16 cellular contexts compared by ENCODE assay signal in the genomic region with DNA sequence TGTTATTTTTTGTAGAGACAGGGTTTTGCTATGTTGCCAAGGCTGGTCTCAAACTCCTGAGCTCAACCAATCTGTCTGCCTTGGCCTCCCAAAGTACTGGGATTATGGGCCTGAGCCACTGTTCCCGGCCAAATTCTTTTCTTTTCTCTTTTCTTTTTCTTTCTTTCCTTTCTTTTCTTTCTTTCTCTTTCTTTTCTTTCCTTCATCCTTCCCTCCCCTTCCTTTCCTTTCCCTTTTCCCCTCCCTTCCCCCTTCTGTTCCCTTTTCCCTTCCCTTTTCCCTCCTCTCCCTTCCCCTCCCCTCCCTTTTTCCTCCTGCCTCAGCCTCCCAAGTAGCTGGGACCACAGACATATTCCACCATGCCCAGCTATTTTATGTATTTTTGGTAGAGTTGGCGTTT. TPM values are rescaled to one million over a fixed set of nuclear protein-coding genes. Genes with fewer than 3 reads are reported as not detected.
"Had no signal": no experiment of that assay in that cellular context is flagged by ENCODE, and none has a peak within 500 bp of the region (broad histone marks: within the 10 kb centered on the region; RNA-seq: fewer than 3 reads in every experiment).

No MANE protein-coding gene starts in this region.

- H3K9me3 Mint-ChIP-seq: stimulated activated naive CD8-positive, alpha-beta T cell treated with anti-CD3 and anti-CD28 coated beads, Interleukin-15, Interleukin-2, amounts not matched to agents 100 ng/mL and 50 ng/mL, for 24 hours had no signal

- H2AFZ ChIP-seq: neural progenitor cell had no signal

- H3K27ac Mint-ChIP-seq: neural progenitor cell had no signal

- DNase-seq: activated CD4-positive, CD25-positive, alpha-beta regulatory T cell; dermis blood vessel endothelial cell; glutamatergic neuron; immature natural killer cell; left cardiac atrium; mammary epithelial cell; ovary; SK-N-SH; stimulated activated CD4-positive, alpha-beta T cell treated with anti-CD3 and anti-CD28 coated beads, Interleukin-4, amount 100 ng/mL, for 1 hour; stimulated activated CD8-positive, alpha-beta memory T cell treated with anti-CD3 and anti-CD28 coated beads, Interleukin-4, amount 100 ng/mL, for 48 hours; testis had no signal

- FAIRE-seq: endometrium had no signal

- H3K27me3 Mint-ChIP-seq: stimulated activated naive CD8-positive, alpha-beta T cell treated with anti-CD3 and anti-CD28 coated beads, Interleukin-15, Interleukin-2, amounts not matched to agents 100 ng/mL and 50 ng/mL, for 24 hours had no signal

- H3K9ac ChIP-seq: neural progenitor cell, SK-N-SH had no signal

- H3K36me3 ChIP-seq: ovary had no signal

- ATAC-seq: esophagus mucosa, left cardiac atrium, Right ventricle myocardium inferior had no signal

- H3K4me3 ChIP-seq: neural progenitor cell, ovary, testis had no signal

- H3K4me2 ChIP-seq: neural progenitor cell had no signal

- H3K27ac ChIP-seq: neural progenitor cell, ovary, testis had no signal

- H3K9me3 ChIP-seq: ovary, SK-N-SH, testis had no signal

- H3K27me3 ChIP-seq: neural progenitor cell, ovary, testis had no signal

RNA-seq across cellular contexts. Expression of a gene that starts 56.1 kb away (rescaled TPM):
- total RNA-seq: Right ventricle myocardium inferior had no signal
- polyA plus RNA-seq: immature natural killer cell had no signal
